ENCODE assay signal across 17 cellular contexts in genomic region chr7:134357486-134357885, GRCh38.
DNase-seq lines count a peak whose midpoint lies in the region; ATAC-seq and TF ChIP-seq lines count a peak whose summit lies in the region.
"Had no signal": no experiment of that assay in that cellular context is flagged by ENCODE, and none has a peak within 500 bp of the region (broad histone marks: within the 10 kb centered on the region; RNA-seq: fewer than 3 reads in every experiment).

No MANE protein-coding gene starts in this region.

- DNase-seq in stimulated activated naive CD8-positive, alpha-beta T cell treated with anti-CD3 and anti-CD28 coated beads, Interleukin-15, amount 100 ng/mL, for 72 hours: no peak
- no peak for DNase-seq in stimulated activated naive CD8-positive, alpha-beta T cell treated with anti-CD3 and anti-CD28 coated beads, Interleukin-15, Interleukin-2, amounts not matched to agents 100 U/mL and 50 U/mL, for 24 hours
- DNase-seq in NB4 (ENCODE audit: low read depth) (no peak), choroid plexus epithelial cell (ENCODE audit: low read depth) (no peak), iPS-NIHi7 (ENCODE audit: extremely low spot score) (no peak), SW480 (ENCODE audit: low spot score) (no peak)
- DNase-seq: cortex of kidney, left ventricle myocardium inferior had no signal

- H3K4me1 Mint-ChIP-seq in stimulated activated naive CD8-positive, alpha-beta T cell treated with anti-CD3 and anti-CD28 coated beads, Interleukin-15, amount 100 ng/mL, for 72 hours: no peaks in the 10 kb centered on the region
- H3K4me1 Mint-ChIP-seq: neural crest cell; stimulated activated effector memory CD8-positive, alpha-beta T cell treated with anti-CD3 and anti-CD28 coated beads, Interleukin-12 subunit alpha, Interleukin-12 subunit beta, amount 100 ng/mL, for 72 hours; WTC11 had no signal

- no peak overlapping the region for H3K4me3 Mint-ChIP-seq in stimulated activated naive CD8-positive, alpha-beta T cell treated with anti-CD3 and anti-CD28 coated beads, Interleukin-15, amount 100 ng/mL, for 72 hours
- H3K4me3 Mint-ChIP-seq: activated CD4-positive, alpha-beta memory T cell treated with anti-CD3 and anti-CD28 coated beads for 36 hours; activated naive CD8-positive, alpha-beta T cell treated with anti-CD3 and anti-CD28 coated beads for 36 hours; activated T-cell treated with anti-CD3 and anti-CD28 coated beads, Interleukin-2, amount 50 U/mL, for 4 hours; neural crest cell; stimulated activated effector memory CD8-positive, alpha-beta T cell treated with anti-CD3 and anti-CD28 coated beads, Interleukin-12 subunit alpha, Interleukin-12 subunit beta, amount 100 ng/mL, for 72 hours; T-helper 1 cell treated with Interleukin-12 subunit alpha and Interleukin-12 subunit beta and Interleukin-4 antibody, amounts not matched to agents 30 μg/mL and 1 μg/mL, for 36 hours; WTC11 had no signal

- H3K27me3 Mint-ChIP-seq in stimulated activated naive CD8-positive, alpha-beta T cell treated with anti-CD3 and anti-CD28 coated beads, Interleukin-15, amount 100 ng/mL, for 72 hours: peaks cover 11% of the 10 kb centered on the region

- ATAC-seq in stimulated activated naive CD8-positive, alpha-beta T cell treated with anti-CD3 and anti-CD28 coated beads, Interleukin-15, amount 100 ng/mL, for 72 hours: peak; percentile 31
- ATAC-seq in stimulated activated naive CD8-positive, alpha-beta T cell treated with anti-CD3 and anti-CD28 coated beads, Interleukin-15, Interleukin-2, amounts not matched to agents 100 U/mL and 50 U/mL, for 24 hours: no peak
- ATAC-seq in HG02938 (IDR thresholded peaks at IDR 0.05; ENCODE audit: unreplicated experiment) (no peak), HG03175 (IDR thresholded peaks at IDR 0.05; ENCODE audit: unreplicated experiment) (no peak)

- H3K27ac Mint-ChIP-seq in stimulated activated naive CD8-positive, alpha-beta T cell treated with anti-CD3 and anti-CD28 coated beads, Interleukin-15, amount 100 ng/mL, for 72 hours: no peak overlapping the region
- H3K27ac Mint-ChIP-seq: activated CD4-positive, alpha-beta memory T cell treated with anti-CD3 and anti-CD28 coated beads for 36 hours; activated naive CD8-positive, alpha-beta T cell treated with anti-CD3 and anti-CD28 coated beads for 36 hours; stimulated activated effector memory CD8-positive, alpha-beta T cell treated with anti-CD3 and anti-CD28 coated beads, Interleukin-12 subunit alpha, Interleukin-12 subunit beta, amount 100 ng/mL, for 72 hours; T-helper 1 cell treated with Interleukin-12 subunit alpha and Interleukin-12 subunit beta and Interleukin-4 antibody, amounts not matched to agents 30 μg/mL and 1 μg/mL, for 36 hours; WTC11 had no signal

- H3K4me3 ChIP-seq in NB4 (ENCODE audit: low read depth, low read length) (no peak overlapping the region), choroid plexus epithelial cell (ENCODE audit: low read depth, low read length) (no peak overlapping the region)
- H3K4me3 ChIP-seq: left ventricle myocardium inferior had no signal

- H3K9me3 Mint-ChIP-seq in stimulated activated naive CD8-positive, alpha-beta T cell treated with anti-CD3 and anti-CD28 coated beads, Interleukin-15, amount 100 ng/mL, for 72 hours: no peaks in the 10 kb centered on the region
- H3K9me3 Mint-ChIP-seq: activated CD4-positive, alpha-beta memory T cell treated with anti-CD3 and anti-CD28 coated beads for 36 hours; activated naive CD8-positive, alpha-beta T cell treated with anti-CD3 and anti-CD28 coated beads for 36 hours; activated T-cell treated with anti-CD3 and anti-CD28 coated beads, Interleukin-2, amount 50 U/mL, for 4 hours; stimulated activated effector memory CD8-positive, alpha-beta T cell treated with anti-CD3 and anti-CD28 coated beads, Interleukin-12 subunit alpha, Interleukin-12 subunit beta, amount 100 ng/mL, for 72 hours; T-helper 1 cell treated with Interleukin-12 subunit alpha and Interleukin-12 subunit beta and Interleukin-4 antibody, amounts not matched to agents 30 μg/mL and 1 μg/mL, for 36 hours had no signal

- no peak for TF ChIP-seq POLR2A in NB4 (IDR thresholded peaks at IDR 0.05; ENCODE audit: extremely low read depth, insufficient read length)

- TF ChIP-seq CTCF in NB4 (IDR thresholded peaks at IDR 0.05; ENCODE audit: low read depth, low read length): peak; percentile 5
- peak; percentile 19 for TF ChIP-seq CTCF in choroid plexus epithelial cell (conservative IDR thresholded peaks at IDR 0.05; ENCODE audit: low read depth, low read length)
